Comparison of ENCODE assay signal across 18 cellular contexts in genomic region chr7:133672866-133673265, GRCh38.
"Had no signal": no experiment of that assay in that cellular context is flagged by ENCODE, and none has a peak within 500 bp of the region (broad histone marks: within the 10 kb centered on the region; RNA-seq: fewer than 3 reads in every experiment).

No MANE protein-coding gene starts in this region.

- H3K36me3 ChIP-seq: neutrophil, right atrium auricular region, sigmoid colon had no signal

- DNase-seq: effector memory CD4-positive, alpha-beta T cell; glutamatergic neuron; islet precursor cell; left colon; left ventricle myocardium superior; mucosa of descending colon; naive thymus-derived CD8-positive, alpha-beta T cell; sigmoid colon; small intestine; stimulated activated CD4-positive, alpha-beta T cell treated with anti-CD3 and anti-CD28 coated beads, Interleukin-12 subunit alpha, Interleukin-12 subunit beta, amount 100 ng/mL, for 4 hours; stimulated activated naive CD4-positive, alpha-beta T cell treated with Interleukin-2 at 50 U/mL for 16 hours; trophoblast cell had no signal

- H3K4me1 ChIP-seq: right atrium auricular region, sigmoid colon had no signal

- H3K27me3 ChIP-seq: neutrophil, right atrium auricular region, sigmoid colon had no signal

- H3K4me3 ChIP-seq: lung, mucosa of descending colon, right atrium auricular region, sigmoid colon had no signal

- ATAC-seq: esophagus mucosa; left colon; left ventricle myocardium superior; mucosa of descending colon; naive thymus-derived CD8-positive, alpha-beta T cell had no signal

- H3K27ac ChIP-seq: neutrophil, right atrium auricular region, sigmoid colon had no signal

- H3K27ac Mint-ChIP-seq: naive thymus-derived CD8-positive, alpha-beta T cell had no signal

- H3K9me3 Mint-ChIP-seq: naive thymus-derived CD8-positive, alpha-beta T cell had no signal

- FAIRE-seq: endometrium, frontal cortex, small intestine had no signal

- H3K4me3 Mint-ChIP-seq: naive thymus-derived CD8-positive, alpha-beta T cell had no signal

- H3K27me3 Mint-ChIP-seq: naive thymus-derived CD8-positive, alpha-beta T cell had no signal
